Comparison of ENCODE assay signal across 22 cellular contexts in genomic region chr1:57963545-57963944, GRCh38.
DNase-seq lines count a peak whose midpoint lies in the region; ATAC-seq lines count a peak whose summit lies in the region.
"Had no signal": no experiment of that assay in that cellular context is flagged by ENCODE, and none has a peak within 500 bp of the region (broad histone marks: within the 10 kb centered on the region; RNA-seq: fewer than 3 reads in every experiment).

No MANE protein-coding gene starts in this region.

- no peak overlapping the region for H3K9ac ChIP-seq in BLaER1 treated with 17β-estradiol and CSF1 and Interleukin-3, amounts not matched to agents 10 nM and 100 nM
- H3K9ac ChIP-seq: GM23248 had no signal

- no peaks in the 10 kb centered on the region for H3K36me3 ChIP-seq in BLaER1 treated with 17β-estradiol and CSF1 and Interleukin-3, amounts not matched to agents 10 nM and 100 nM
- H3K36me3 ChIP-seq: Peyer's patch, right lobe of liver, suprapubic skin, vagina had no signal

- DNase-seq in NCI-H1092 treated with DMSO at 0.1 percent for 48 hours (lab: John Stamatoyannopoulos, UW): peak; percentile 84
- peak; percentile 63 for DNase-seq in NCI-H2107 (lab: John Stamatoyannopoulos, UW)
- DNase-seq in OCI-M1 (lab: John Stamatoyannopoulos, UW): peak; percentile 3
- DNase-seq in kidney tubule cell (ENCODE audit: low spot score): no peak
- DNase-seq in iPS-NIHi7 (ENCODE audit: extremely low spot score): no peak
- DNase-seq in central memory CD4-positive, alpha-beta T cell: no peak
- DNase-seq: activated effector memory CD4-positive, alpha-beta T cell treated with Interleukin-2 at 50 U/mL for 16 hours; activated naive CD8-positive, alpha-beta T cell treated with anti-CD3 and anti-CD28 coated beads, Interleukin-2, amount 50 U/mL, for 24 hours; body of pancreas; GM23248; KG1; left cardiac atrium; mesenchymal stem cell; naive B cell; NK-92 treated with Interleukin-12 subunit alpha and Interleukin-12 subunit beta, amount 100 ng/mL, for 24 hours; Peyer's patch; right lobe of liver had no signal

- no peaks in the 10 kb centered on the region for H3K9me3 ChIP-seq in BLaER1 treated with 17β-estradiol and CSF1 and Interleukin-3, amounts not matched to agents 10 nM and 100 nM (replicated peaks in 1 of 11)
- H3K9me3 ChIP-seq: body of pancreas, Peyer's patch, right lobe of liver, suprapubic skin, vagina had no signal

- H3K4me2 ChIP-seq in BLaER1 treated with 17β-estradiol and CSF1 and Interleukin-3, amounts not matched to agents 10 nM and 100 nM: peak overlapping the region in 6 of 11 experiments; percentile 9 to 41 (median 30); a peak in 11 of 22 replicates

- H3K4me3 ChIP-seq in BLaER1 treated with 17β-estradiol and CSF1 and Interleukin-3, amounts not matched to agents 10 nM and 100 nM: no peak overlapping the region
- H3K4me3 ChIP-seq: body of pancreas, GM23248, Peyer's patch, right lobe of liver, suprapubic skin, vagina had no signal

- H4K20me1 ChIP-seq in BLaER1 treated with 17β-estradiol and CSF1 and Interleukin-3, amounts not matched to agents 10 nM and 100 nM: no peaks in the 10 kb centered on the region

- no peak for ATAC-seq in HG02588 (IDR thresholded peaks at IDR 0.05; ENCODE audit: unreplicated experiment)
- ATAC-seq: activated naive CD8-positive, alpha-beta T cell treated with anti-CD3 and anti-CD28 coated beads, Interleukin-2, amount 50 U/mL, for 24 hours; body of pancreas; left cardiac atrium; right lobe of liver had no signal

- H3K4me1 ChIP-seq in BLaER1 treated with 17β-estradiol and CSF1 and Interleukin-3, amounts not matched to agents 10 nM and 100 nM: peaks cover 0 to 15% (median 10%) of the 10 kb centered on the region in 10 experiments; a peak in 13 of 20 replicates
- H3K4me1 ChIP-seq: body of pancreas, Peyer's patch, right lobe of liver, suprapubic skin, vagina had no signal

- H3K27me3 ChIP-seq in BLaER1 treated with 17β-estradiol and CSF1 and Interleukin-3, amounts not matched to agents 10 nM and 100 nM: no peaks in the 10 kb centered on the region
- H3K27me3 ChIP-seq: body of pancreas, Peyer's patch, right lobe of liver, suprapubic skin, vagina had no signal

- no peak overlapping the region for H3K27ac ChIP-seq in BLaER1 treated with 17β-estradiol and CSF1 and Interleukin-3, amounts not matched to agents 10 nM and 100 nM
- H3K27ac ChIP-seq: body of pancreas, GM23248, Peyer's patch, right lobe of liver, suprapubic skin, vagina, VCaP had no signal

Comparison
In these comparisons a context has a peak if more than half of its experiments do, and no peak if none do; other contexts are left out.
1. DNase-seq: peak in NCI-H1092 treated with DMSO at 0.1 percent for 48 hours (single experiment), NCI-H2107 (single experiment) and OCI-M1 (single experiment); none in kidney tubule cell (single experiment), iPS-NIHi7 (single experiment) and central memory CD4-positive, alpha-beta T cell (single experiment).